In the genomic region with DNA sequence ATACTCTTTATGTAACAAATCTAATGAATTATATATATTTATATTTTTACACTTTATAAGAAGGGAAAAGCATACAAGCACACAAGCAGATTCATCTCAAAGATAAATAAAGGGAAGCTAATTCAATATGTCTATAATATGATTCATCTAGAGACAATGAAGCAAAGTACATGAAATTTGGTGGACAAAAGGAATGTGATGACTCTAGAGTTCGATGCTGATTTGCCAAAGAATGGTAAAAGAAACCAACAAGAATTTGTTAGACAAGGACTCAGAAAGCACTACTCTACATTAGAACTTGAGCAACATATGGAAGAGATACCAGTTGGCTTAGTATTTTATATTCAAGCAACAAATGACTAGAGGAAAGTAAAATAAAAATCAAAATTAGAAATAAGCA, we compare ENCODE assay signal across 22 cellular contexts.
DNase-seq lines count a peak whose midpoint lies in the region; ATAC-seq and TF ChIP-seq lines count a peak whose summit lies in the region.
"Had no signal": no experiment of that assay in that cellular context is flagged by ENCODE, and none has a peak within 500 bp of the region (broad histone marks: within the 10 kb centered on the region; RNA-seq: fewer than 3 reads in every experiment).

No MANE protein-coding gene starts in this region.

- H3K4me3 ChIP-seq in SK-N-SH (ENCODE audit: low read depth in 2 of 2, low read length in 1 of 2) (no peak overlapping the region), astrocyte of the cerebellum (ENCODE audit: low read depth, low read length) (no peak overlapping the region)

- in situ Hi-C loops in astrocyte of the cerebellum (cut with HindIII; ENCODE audit: low sequenced_read_pairs): no loop called here

- H3K79me2 ChIP-seq in SK-N-SH (ENCODE audit: insufficient read depth): no peaks in the 10 kb centered on the region

- no peak overlapping the region for H3K27ac ChIP-seq in SK-N-SH (ENCODE audit: low read depth in 2 of 2, low read length in 1 of 2)
- H3K27ac ChIP-seq: 22Rv1, RWPE1 had no signal

- TF ChIP-seq CTCF in SK-N-SH (IDR thresholded peaks at IDR 0.05) (no peak), astrocyte of the cerebellum (IDR thresholded peaks at IDR 0.05; ENCODE audit: low read depth, low read length, missing control alignments) (no peak)

- H3F3A ChIP-seq in SK-N-SH (replicated peaks; ENCODE audit: insufficient read depth): no peaks in the 10 kb centered on the region

- H2AFZ ChIP-seq in SK-N-SH (ENCODE audit: low read depth): no peak overlapping the region

- POLR2A ChIA-PET in SK-N-SH (lab: Yijun Ruan, JAX): no interaction called here

- no peak for TF ChIP-seq RAD21 in SK-N-SH (IDR thresholded peaks at IDR 0.05; ENCODE audit: low read length)

- no peak overlapping the region for H3K4me2 ChIP-seq in SK-N-SH

- no peak overlapping the region for H3K9ac ChIP-seq in SK-N-SH

- no peaks in the 10 kb centered on the region for H3K9me2 ChIP-seq in SK-N-SH

- no peaks in the 10 kb centered on the region for H4K20me1 ChIP-seq in SK-N-SH (ENCODE audit: insufficient read depth)

- DNase-seq in SK-N-SH: no peak
- DNase-seq in astrocyte of the cerebellum (ENCODE audit: low read depth): peak; percentile 11
- peak; percentile 43 for DNase-seq in fibroblast of peridontal ligament (ENCODE audit: extremely low read depth)
- DNase-seq in NCI-H2029 (lab: John Stamatoyannopoulos, UW): no peak
- no peak for DNase-seq in foreskin melanocyte
- DNase-seq: Calu3, DMS153, DND-41, KBM-7, MV-4-11, NCI-H1105 treated with DMSO at 0.1 percent for 48 hours, NCI-H146, NCI-H1930, NCI-H446 treated with DMSO at 0.1 percent for 48 hours, NCI-H526, NCI-H82, SHP77 had no signal

- no peaks in the 10 kb centered on the region for H3K9me3 ChIP-seq in SK-N-SH

- no peak for TF ChIP-seq EP300 in SK-N-SH (IDR thresholded peaks at IDR 0.05; ENCODE audit: borderline replicate concordance in 1 of 2, low read depth in 1 of 2, low read length in 1 of 2)

- no peaks in the 10 kb centered on the region for H3K27me3 ChIP-seq in SK-N-SH (ENCODE audit: insufficient read depth)

- 17% methylated on average over 1 of the region's 1 CpG for WGBS in SK-N-SH (ENCODE audit: low lambda C conversion rate)

- CTCF ChIA-PET in SK-N-SH (lab: Yijun Ruan, JAX): interaction anchor here (2.6 kb wide), 1 partner anchor 291 kb away, joined by 9 read pairs; no protein-coding TSS in a partner anchor

- no peaks in the 10 kb centered on the region for H3K4me1 ChIP-seq in SK-N-SH (ENCODE audit: control insufficient read depth in 1 of 2, insufficient read depth in 2 of 2, low read depth in 1 of 2, low read length in 1 of 2)

- no peaks in the 10 kb centered on the region for H3K36me3 ChIP-seq in SK-N-SH (replicated peaks in 1 of 2; ENCODE audit: control insufficient read depth in 1 of 2, insufficient read depth in 2 of 2, low read length in 1 of 2)

- no peak for ATAC-seq in SK-N-SH treated with all-trans-retinoic acid at 6 μM for 48 hours
- no peak for ATAC-seq in GM21737 (IDR thresholded peaks at IDR 0.05; ENCODE audit: unreplicated experiment)
- no peak for ATAC-seq in GM18520 (IDR thresholded peaks at IDR 0.05; ENCODE audit: unreplicated experiment)

TF ChIP-seq in SK-N-SH treated with all-trans-retinoic acid at 6 μM for 48 hours, 23 proteins besides CTCF, POLR2A, EP300 and RAD21:
- TF ChIP-seq ISL1 (CRISPR knock-in tag; IDR thresholded peaks at IDR 0.05) (0 out of 2 replicates have a peak, but pooled peaks have one; percentile 8), PATZ1 (CRISPR knock-in tag; IDR thresholded peaks at IDR 0.05; ENCODE audit: borderline replicate concordance) (no peak)

TF ChIP-seq in SK-N-SH, 30 proteins besides CTCF, POLR2A, EP300 and RAD21:
- no peak for TF ChIP-seq GABPA (IDR thresholded peaks at IDR 0.05; ENCODE audit: low read depth)
- no peak for TF ChIP-seq ELF1 (IDR thresholded peaks at IDR 0.05)
- no peak for TF ChIP-seq NRF1 (IDR thresholded peaks at IDR 0.05; ENCODE audit: low read depth, low read length)
- TF ChIP-seq POLR2AphosphoS5 (IDR thresholded peaks at IDR 0.05; ENCODE audit: low read depth, low read length): no peak
- no peak for TF ChIP-seq TCF12 (IDR thresholded peaks at IDR 0.05)
- TF ChIP-seq, protein P1, sequence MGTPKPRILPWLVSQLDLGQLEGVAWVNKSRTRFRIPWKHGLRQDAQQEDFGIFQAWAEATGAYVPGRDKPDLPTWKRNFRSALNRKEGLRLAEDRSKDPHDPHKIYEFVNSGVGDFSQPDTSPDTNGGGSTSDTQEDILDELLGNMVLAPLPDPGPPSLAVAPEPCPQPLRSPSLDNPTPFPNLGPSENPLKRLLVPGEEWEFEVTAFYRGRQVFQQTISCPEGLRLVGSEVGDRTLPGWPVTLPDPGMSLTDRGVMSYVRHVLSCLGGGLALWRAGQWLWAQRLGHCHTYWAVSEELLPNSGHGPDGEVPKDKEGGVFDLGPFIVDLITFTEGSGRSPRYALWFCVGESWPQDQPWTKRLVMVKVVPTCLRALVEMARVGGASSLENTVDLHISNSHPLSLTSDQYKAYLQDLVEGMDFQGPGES (IDR thresholded peaks at IDR 0.05; ENCODE audit: low read depth, low read length): no peak
- TF ChIP-seq JUND (IDR thresholded peaks at IDR 0.05): no peak
- TF ChIP-seq CHD2 (IDR thresholded peaks at IDR 0.05; ENCODE audit: low read length, partially characterized antibody): no peak
- TF ChIP-seq FOSL2 (IDR thresholded peaks at IDR 0.05; ENCODE audit: borderline replicate concordance, low read depth): no peak
- TF ChIP-seq, protein P2, sequence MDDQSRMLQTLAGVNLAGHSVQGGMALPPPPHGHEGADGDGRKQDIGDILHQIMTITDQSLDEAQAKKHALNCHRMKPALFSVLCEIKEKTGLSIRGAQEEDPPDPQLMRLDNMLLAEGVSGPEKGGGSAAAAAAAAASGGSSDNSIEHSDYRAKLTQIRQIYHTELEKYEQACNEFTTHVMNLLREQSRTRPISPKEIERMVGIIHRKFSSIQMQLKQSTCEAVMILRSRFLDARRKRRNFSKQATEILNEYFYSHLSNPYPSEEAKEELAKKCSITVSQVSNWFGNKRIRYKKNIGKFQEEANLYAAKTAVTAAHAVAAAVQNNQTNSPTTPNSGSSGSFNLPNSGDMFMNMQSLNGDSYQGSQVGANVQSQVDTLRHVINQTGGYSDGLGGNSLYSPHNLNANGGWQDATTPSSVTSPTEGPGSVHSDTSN (IDR thresholded peaks at IDR 0.05): no peak
- no peak for TF ChIP-seq FOXJ3 (CRISPR knock-in tag; IDR thresholded peaks at IDR 0.05)
- TF ChIP-seq REST (IDR thresholded peaks at IDR 0.05; ENCODE audit: low read depth, low read length): no peak
- TF ChIP-seq, protein P3, sequence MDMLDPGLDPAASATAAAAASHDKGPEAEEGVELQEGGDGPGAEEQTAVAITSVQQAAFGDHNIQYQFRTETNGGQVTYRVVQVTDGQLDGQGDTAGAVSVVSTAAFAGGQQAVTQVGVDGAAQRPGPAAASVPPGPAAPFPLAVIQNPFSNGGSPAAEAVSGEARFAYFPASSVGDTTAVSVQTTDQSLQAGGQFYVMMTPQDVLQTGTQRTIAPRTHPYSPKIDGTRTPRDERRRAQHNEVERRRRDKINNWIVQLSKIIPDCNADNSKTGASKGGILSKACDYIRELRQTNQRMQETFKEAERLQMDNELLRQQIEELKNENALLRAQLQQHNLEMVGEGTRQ (IDR thresholded peaks at IDR 0.05; ENCODE audit: borderline replicate concordance, low read depth, low read length): no peak
- TF ChIP-seq RFX5 (IDR thresholded peaks at IDR 0.05; ENCODE audit: low read length): no peak
- no peak for TF ChIP-seq EZH2phosphoT487 (IDR thresholded peaks at IDR 0.05; ENCODE audit: borderline replicate concordance, low read depth)
TF ChIP-seq in SK-N-SH: peak in this region for 0.

Comparison
In these comparisons a context has a peak if more than half of its experiments do, and no peak if none do; other contexts are left out.
1. DNase-seq: peak in astrocyte of the cerebellum (single experiment) and fibroblast of peridontal ligament (single experiment); none in SK-N-SH (single experiment), NCI-H2029 (single experiment) and foreskin melanocyte (single experiment).